ENCODE assay signal across 22 cellular contexts in genomic region chr12:55676707-55677106, GRCh38. TPM values are rescaled to one million over a fixed set of nuclear protein-coding genes. Genes with fewer than 3 reads are reported as not detected.
"Had no signal": no experiment of that assay in that cellular context is flagged by ENCODE, and none has a peak within 500 bp of the region (broad histone marks: within the 10 kb centered on the region; RNA-seq: fewer than 3 reads in every experiment).

No MANE protein-coding gene starts in this region.

- H3K4me1 ChIP-seq: colonic mucosa, pancreas had no signal

- DNase-seq: activated CD4-positive, alpha-beta T cell treated with anti-CD3 and anti-CD28 coated beads for 36 hours; activated CD8-positive, alpha-beta memory T cell treated with anti-CD3 and anti-CD28 coated beads, Interleukin-2, amount 50 U/mL, for 48 hours; activated CD8-positive, alpha-beta T cell treated with anti-CD3 and anti-CD28 coated beads for 36 hours; activated naive CD4-positive, alpha-beta T cell treated with Interleukin-2 at 50 U/mL for 16 hours; colonic mucosa; effector memory CD4-positive, alpha-beta T cell; kidney; left ventricle myocardium superior; pancreas; retina; stimulated activated CD4-positive, alpha-beta T cell treated with anti-CD3 and anti-CD28 coated beads, Interleukin-4, amount 100 ng/mL, for 4 hours; stimulated activated naive CD8-positive, alpha-beta T cell treated with anti-CD3 and anti-CD28 coated beads, Interleukin-15, amount 100 ng/mL, for 72 hours; testis; WERI-Rb-1 had no signal

- H3K36me3 ChIP-seq: colonic mucosa, pancreas, WERI-Rb-1 had no signal

- H3K4me3 ChIP-seq: colonic mucosa, hepatocyte, pancreas, testis had no signal

- H3K27me3 ChIP-seq: colonic mucosa, hepatocyte, pancreas, testis had no signal

- H3K9me3 ChIP-seq: colonic mucosa, pancreas, testis had no signal

- H2AFZ ChIP-seq: hepatocyte had no signal

- ATAC-seq: activated CD4-positive, alpha-beta T cell treated with anti-CD3 and anti-CD28 coated beads for 36 hours; activated CD8-positive, alpha-beta T cell treated with anti-CD3 and anti-CD28 coated beads for 36 hours; left ventricle myocardium superior; pancreas; stimulated activated naive CD8-positive, alpha-beta T cell treated with anti-CD3 and anti-CD28 coated beads, Interleukin-15, amount 100 ng/mL, for 72 hours had no signal

- H3K27ac ChIP-seq: colonic mucosa, epithelial cell of prostate, hepatocyte, testis, WERI-Rb-1 had no signal

- H3K4me2 ChIP-seq: hepatocyte had no signal

- H3K79me2 ChIP-seq: hepatocyte had no signal

RNA-seq across cellular contexts. Expression of gene OR10P1, which starts 40.0 kb away (rescaled TPM):
- total RNA-seq: activated CD4-positive, alpha-beta T cell treated with anti-CD3 and anti-CD28 coated beads for 36 hours; activated CD8-positive, alpha-beta T cell treated with anti-CD3 and anti-CD28 coated beads for 36 hours; cardiac septum; colonic mucosa; hepatocyte; kidney; left ventricle myocardium superior; mesenteric fat pad; neural crest cell; pancreas; skeletal muscle tissue; testis; urinary bladder had no signal
- polyA plus RNA-seq: adipose tissue, hepatocyte, pancreas, urinary bladder had no signal
